In genomic region chr1:234722267-234722704, GRCh38 we compare ENCODE assay signal across 9 cellular contexts.
A peak's percentile ranks its signal among the peaks of the same experiment; 100 is the strongest.
DNase-seq lines count a peak whose midpoint lies in the region; ATAC-seq and TF ChIP-seq lines count a peak whose summit lies in the region.
"Had no signal": no experiment of that assay in that cellular context is flagged by ENCODE, and none has a peak within 500 bp of the region (broad histone marks: within the 10 kb centered on the region; RNA-seq: fewer than 3 reads in every experiment).

No MANE protein-coding gene starts in this region.

- H3K27me3 ChIP-seq in esophagus squamous epithelium: no peaks in the 10 kb centered on the region

- TF ChIP-seq POLR2A in esophagus squamous epithelium (IDR thresholded peaks at IDR 0.05): no peak

- ATAC-seq in HG02981 (IDR thresholded peaks at IDR 0.05; ENCODE audit: unreplicated experiment): no peak
- no peak for ATAC-seq in HG03159 (IDR thresholded peaks at IDR 0.05; ENCODE audit: unreplicated experiment)

- DNase-seq in DMS79 (lab: John Stamatoyannopoulos, UW): peak; percentile 27
- peak; percentile 53 for DNase-seq in RPMI7951 (ENCODE audit: low read depth)
- DNase-seq in esophagus squamous epithelium (lab: John Stamatoyannopoulos, UW): no peak
- DNase-seq in retina: peak; percentile 38
- no peak for DNase-seq in 8988T
- no peak for DNase-seq in NCI-H1105 (lab: John Stamatoyannopoulos, UW)
- DNase-seq: activated B cell treated with CpG ODN at 0.5 μM for 24 hours had no signal

- 27 to 58% methylated on average over 8 to 9 of the region's 9 CpGs for WGBS in esophagus squamous epithelium, 2 donors

- peak overlapping the region; percentile 94 to 98 (median 96) for H3K27ac ChIP-seq in esophagus squamous epithelium

- TF ChIP-seq CTCF in esophagus squamous epithelium (IDR thresholded peaks at IDR 0.05): no peak

- peak overlapping the region in 1 of 4 donors; percentile 53 for H3K4me3 ChIP-seq in esophagus squamous epithelium

- peaks cover 77 to 97% (median 77%) of the 10 kb centered on the region in 3 donors for H3K4me1 ChIP-seq in esophagus squamous epithelium

- H3K36me3 ChIP-seq in esophagus squamous epithelium: no peaks in the 10 kb centered on the region

- H3K9me3 ChIP-seq in esophagus squamous epithelium: no peaks in the 10 kb centered on the region

- intact Hi-C loops in esophagus squamous epithelium (cut with DNase I): loop anchor here (5.0 to 10.0 kb wide), 4 partner anchors 115 to 363 kb away; no protein-coding TSS in a partner anchor

Comparison
In these comparisons a context has a peak if more than half of its experiments do, and no peak if none do; other contexts are left out.
1. DNase-seq: peak in DMS79 (single experiment), RPMI7951 (single experiment) and retina (single experiment); none in esophagus squamous epithelium (single experiment), 8988T (single experiment) and NCI-H1105 (single experiment).